In the genomic region with DNA sequence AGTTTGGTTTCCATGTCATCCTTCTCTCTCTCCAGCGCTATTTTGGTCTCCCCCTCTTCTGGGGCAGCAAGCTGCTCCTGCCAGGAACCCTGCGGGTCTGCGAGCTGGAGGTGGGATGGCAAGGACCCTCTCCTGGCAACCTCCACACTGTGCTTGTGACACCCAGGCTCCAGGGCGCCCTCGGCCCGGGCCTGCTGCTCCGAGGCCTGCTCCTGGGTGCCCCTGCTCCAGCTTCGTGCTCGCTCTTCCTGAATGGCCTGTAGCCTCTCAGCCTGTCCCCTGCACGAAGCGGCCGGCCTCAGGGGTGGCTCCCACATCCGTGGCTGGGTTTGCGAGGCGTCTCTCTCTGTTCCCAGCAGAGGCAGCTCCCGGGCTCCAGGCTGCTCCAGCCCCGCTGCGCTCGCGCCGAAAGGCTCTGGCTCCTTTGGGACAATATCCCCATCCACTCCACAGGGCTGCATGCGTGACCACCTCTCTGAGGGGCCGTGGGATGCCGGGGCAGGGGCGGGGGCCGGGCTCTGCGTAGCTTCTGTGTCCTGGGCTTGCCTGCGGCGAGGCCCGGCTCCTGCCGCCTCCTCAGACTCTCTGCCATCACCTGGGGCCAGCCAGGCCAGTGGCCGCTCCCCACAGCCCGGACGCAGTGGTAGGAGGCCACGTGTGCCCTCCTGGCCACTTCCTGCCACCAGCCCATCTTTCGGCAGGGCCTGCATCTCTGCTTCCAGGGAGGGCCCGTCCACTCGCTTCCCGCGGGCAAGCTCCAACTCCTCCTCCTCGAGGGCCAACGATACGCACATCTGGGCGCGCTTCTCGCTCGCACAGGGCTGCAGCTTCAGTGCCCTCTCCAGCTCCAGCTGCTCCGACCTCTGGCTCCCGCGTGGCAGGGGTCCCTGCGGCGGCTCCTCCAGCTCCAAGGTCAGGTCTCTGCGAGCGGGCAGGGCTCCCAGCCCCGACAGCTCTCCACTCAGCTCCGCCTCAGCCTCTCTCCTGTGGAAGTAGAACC, we compare ENCODE assay signal across 17 cellular contexts.
"Had no signal": no experiment of that assay in that cellular context is flagged by ENCODE, and none has a peak within 500 bp of the region (broad histone marks: within the 10 kb centered on the region; RNA-seq: fewer than 3 reads in every experiment).

No MANE protein-coding gene starts in this region.

- H3K27ac ChIP-seq: left ventricle myocardium inferior, prostate gland, skin epidermis, testis, upper lobe of left lung had no signal

- H3K9me3 ChIP-seq: left ventricle myocardium inferior, prostate gland, testis, upper lobe of left lung had no signal

- H3K36me3 ChIP-seq: prostate gland had no signal

- H3K4me3 ChIP-seq: dorsolateral prefrontal cortex, left ventricle myocardium inferior, prostate gland, skin epidermis, testis, upper lobe of left lung had no signal

- H3K4me1 ChIP-seq: left ventricle myocardium inferior, prostate gland, testis, upper lobe of left lung had no signal

- H3K36me3 Mint-ChIP-seq: memory B cell had no signal

- H3K9me3 Mint-ChIP-seq: activated CD4-positive, alpha-beta T cell treated with anti-CD3 and anti-CD28 coated beads, Interleukin-2, amount 10 ng/mL, durations not matched to agents 24 days and 14 days; activated CD8-positive, alpha-beta T cell treated with anti-CD3 and anti-CD28 coated beads for 36 hours; activated naive CD4-positive, alpha-beta T cell treated with anti-CD3 and anti-CD28 coated beads for 36 hours; activated T-cell treated with anti-CD3 and anti-CD28 coated beads, Interleukin-2, amount 50 U/mL, for 4 hours; memory B cell; naive thymus-derived CD8-positive, alpha-beta T cell had no signal

- DNase-seq: activated CD4-positive, alpha-beta T cell treated with anti-CD3 and anti-CD28 coated beads, Interleukin-2, amount 10 ng/mL, durations not matched to agents 24 days and 14 days; activated CD4-positive, CD25-positive, alpha-beta regulatory T cell; activated CD8-positive, alpha-beta T cell treated with anti-CD3 and anti-CD28 coated beads for 36 hours; activated naive CD4-positive, alpha-beta T cell treated with anti-CD3 and anti-CD28 coated beads for 36 hours; activated T-cell treated with anti-CD3 and anti-CD28 coated beads, Interleukin-2, amount 50 U/mL, for 4 hours; dorsolateral prefrontal cortex; head of caudate nucleus; left ventricle myocardium inferior; naive thymus-derived CD8-positive, alpha-beta T cell; stimulated activated CD4-positive, alpha-beta T cell treated with anti-CD3 and anti-CD28 coated beads, Interleukin-4, amount 100 ng/mL, for 1 hour; T-helper 1 cell; T-helper 9 cell; testis had no signal

- ATAC-seq: activated CD8-positive, alpha-beta T cell treated with anti-CD3 and anti-CD28 coated beads for 36 hours; activated T-cell treated with anti-CD3 and anti-CD28 coated beads, Interleukin-2, amount 50 U/mL, for 4 hours; naive thymus-derived CD8-positive, alpha-beta T cell had no signal

- H3K27me3 ChIP-seq: dorsolateral prefrontal cortex, testis, upper lobe of left lung had no signal

- H3K27me3 Mint-ChIP-seq: activated CD4-positive, alpha-beta T cell treated with anti-CD3 and anti-CD28 coated beads, Interleukin-2, amount 10 ng/mL, durations not matched to agents 24 days and 14 days; activated CD8-positive, alpha-beta T cell treated with anti-CD3 and anti-CD28 coated beads for 36 hours; memory B cell; naive thymus-derived CD8-positive, alpha-beta T cell had no signal

- H3K4me1 Mint-ChIP-seq: activated CD4-positive, alpha-beta T cell treated with anti-CD3 and anti-CD28 coated beads, Interleukin-2, amount 10 ng/mL, durations not matched to agents 24 days and 14 days; memory B cell had no signal

- H3K27ac Mint-ChIP-seq: activated CD4-positive, alpha-beta T cell treated with anti-CD3 and anti-CD28 coated beads, Interleukin-2, amount 10 ng/mL, durations not matched to agents 24 days and 14 days; activated CD8-positive, alpha-beta T cell treated with anti-CD3 and anti-CD28 coated beads for 36 hours; activated naive CD4-positive, alpha-beta T cell treated with anti-CD3 and anti-CD28 coated beads for 36 hours; memory B cell; naive thymus-derived CD8-positive, alpha-beta T cell had no signal

- H3K4me3 Mint-ChIP-seq: activated CD4-positive, alpha-beta T cell treated with anti-CD3 and anti-CD28 coated beads, Interleukin-2, amount 10 ng/mL, durations not matched to agents 24 days and 14 days; activated CD8-positive, alpha-beta T cell treated with anti-CD3 and anti-CD28 coated beads for 36 hours; activated naive CD4-positive, alpha-beta T cell treated with anti-CD3 and anti-CD28 coated beads for 36 hours; activated T-cell treated with anti-CD3 and anti-CD28 coated beads, Interleukin-2, amount 50 U/mL, for 4 hours; memory B cell; naive thymus-derived CD8-positive, alpha-beta T cell had no signal
